1 cellular context compared by ENCODE assay signal in the genomic region with DNA sequence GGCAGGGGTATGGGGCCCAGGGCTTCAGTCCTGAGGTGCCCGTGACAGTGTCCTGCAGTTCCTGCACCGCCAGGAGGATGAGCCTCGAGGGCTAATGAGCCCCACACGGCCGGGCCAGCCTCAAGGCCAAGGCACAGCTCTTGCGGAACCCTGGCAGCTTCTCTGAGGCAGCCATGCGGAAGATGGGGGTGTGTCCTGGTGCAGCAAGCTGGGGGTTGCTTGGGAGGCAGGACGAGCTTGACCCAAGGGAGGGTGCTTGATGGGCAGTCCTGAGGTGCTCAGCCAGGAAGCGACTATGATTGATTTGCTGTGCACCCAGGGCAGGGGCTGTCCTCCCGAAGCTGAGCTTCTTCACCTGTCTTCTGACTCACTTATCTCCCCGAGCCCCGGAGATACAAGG.
TF ChIP-seq lines count a peak whose summit lies in the region.

No MANE protein-coding gene starts in this region.

TF ChIP-seq in GM12878, 131 proteins besides CTCF, POLR2A, EP300 and RAD21 (continued from another document):
- TF ChIP-seq, protein P1, sequence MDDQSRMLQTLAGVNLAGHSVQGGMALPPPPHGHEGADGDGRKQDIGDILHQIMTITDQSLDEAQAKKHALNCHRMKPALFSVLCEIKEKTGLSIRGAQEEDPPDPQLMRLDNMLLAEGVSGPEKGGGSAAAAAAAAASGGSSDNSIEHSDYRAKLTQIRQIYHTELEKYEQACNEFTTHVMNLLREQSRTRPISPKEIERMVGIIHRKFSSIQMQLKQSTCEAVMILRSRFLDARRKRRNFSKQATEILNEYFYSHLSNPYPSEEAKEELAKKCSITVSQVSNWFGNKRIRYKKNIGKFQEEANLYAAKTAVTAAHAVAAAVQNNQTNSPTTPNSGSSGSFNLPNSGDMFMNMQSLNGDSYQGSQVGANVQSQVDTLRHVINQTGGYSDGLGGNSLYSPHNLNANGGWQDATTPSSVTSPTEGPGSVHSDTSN (IDR thresholded peaks at IDR 0.05; ENCODE audit: insufficient replicate concordance, low read depth, low read length), result no peak
- TF ChIP-seq ATF7 (IDR thresholded peaks at IDR 0.05; ENCODE audit: low read depth) (no peak), NRF1 (conservative IDR thresholded peaks at IDR 0.05; ENCODE audit: low read depth, low read length) (no peak), RELA (IDR thresholded peaks at IDR 0.05; ENCODE audit: borderline replicate concordance, partially characterized antibody) (no peak), NBN (IDR thresholded peaks at IDR 0.05) (no peak), CBX5 (IDR thresholded peaks at IDR 0.05; ENCODE audit: low read depth) (no peak), CBX3 (IDR thresholded peaks at IDR 0.05; ENCODE audit: borderline replicate concordance, low read depth) (no peak), KLF5 (IDR thresholded peaks at IDR 0.05; ENCODE audit: partially characterized antibody) (no peak), BMI1 (IDR thresholded peaks at IDR 0.05; ENCODE audit: borderline replicate concordance) (no peak), SREBF2 (IDR thresholded peaks at IDR 0.05; ENCODE audit: low read length) (no peak), POU2F2 (IDR thresholded peaks at IDR 0.05; ENCODE audit: borderline replicate concordance, low read depth, low read length) (no peak), ZNF384 (IDR thresholded peaks at IDR 0.05; ENCODE audit: borderline replicate concordance, low read depth, low read length) (no peak), FOXK2 (IDR thresholded peaks at IDR 0.05) (no peak), IKZF2 (IDR thresholded peaks at IDR 0.05) (no peak)
- TF ChIP-seq, protein P2, sequence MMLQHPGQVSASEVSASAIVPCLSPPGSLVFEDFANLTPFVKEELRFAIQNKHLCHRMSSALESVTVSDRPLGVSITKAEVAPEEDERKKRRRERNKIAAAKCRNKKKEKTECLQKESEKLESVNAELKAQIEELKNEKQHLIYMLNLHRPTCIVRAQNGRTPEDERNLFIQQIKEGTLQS (IDR thresholded peaks at IDR 0.05; ENCODE audit: borderline replicate concordance, extremely low read depth, low read depth, low read length), result no peak
- TF ChIP-seq, protein P3, sequence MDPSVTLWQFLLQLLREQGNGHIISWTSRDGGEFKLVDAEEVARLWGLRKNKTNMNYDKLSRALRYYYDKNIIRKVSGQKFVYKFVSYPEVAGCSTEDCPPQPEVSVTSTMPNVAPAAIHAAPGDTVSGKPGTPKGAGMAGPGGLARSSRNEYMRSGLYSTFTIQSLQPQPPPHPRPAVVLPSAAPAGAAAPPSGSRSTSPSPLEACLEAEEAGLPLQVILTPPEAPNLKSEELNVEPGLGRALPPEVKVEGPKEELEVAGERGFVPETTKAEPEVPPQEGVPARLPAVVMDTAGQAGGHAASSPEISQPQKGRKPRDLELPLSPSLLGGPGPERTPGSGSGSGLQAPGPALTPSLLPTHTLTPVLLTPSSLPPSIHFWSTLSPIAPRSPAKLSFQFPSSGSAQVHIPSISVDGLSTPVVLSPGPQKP (IDR thresholded peaks at IDR 0.05; ENCODE audit: low read depth, low read length), result no peak
- TF ChIP-seq, protein P4, sequence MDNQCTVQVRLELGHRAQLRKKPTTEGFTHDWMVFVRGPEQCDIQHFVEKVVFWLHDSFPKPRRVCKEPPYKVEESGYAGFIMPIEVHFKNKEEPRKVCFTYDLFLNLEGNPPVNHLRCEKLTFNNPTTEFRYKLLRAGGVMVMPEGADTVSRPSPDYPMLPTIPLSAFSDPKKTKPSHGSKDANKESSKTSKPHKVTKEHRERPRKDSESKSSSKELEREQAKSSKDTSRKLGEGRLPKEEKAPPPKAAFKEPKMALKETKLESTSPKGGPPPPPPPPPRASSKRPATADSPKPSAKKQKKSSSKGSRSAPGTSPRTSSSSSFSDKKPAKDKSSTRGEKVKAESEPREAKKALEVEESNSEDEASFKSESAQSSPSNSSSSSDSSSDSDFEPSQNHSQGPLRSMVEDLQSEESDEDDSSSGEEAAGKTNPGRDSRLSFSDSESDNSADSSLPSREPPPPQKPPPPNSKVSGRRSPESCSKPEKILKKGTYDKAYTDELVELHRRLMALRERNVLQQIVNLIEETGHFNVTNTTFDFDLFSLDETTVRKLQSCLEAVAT (IDR thresholded peaks at IDR 0.05), result no peak
- TF ChIP-seq, protein P5, sequence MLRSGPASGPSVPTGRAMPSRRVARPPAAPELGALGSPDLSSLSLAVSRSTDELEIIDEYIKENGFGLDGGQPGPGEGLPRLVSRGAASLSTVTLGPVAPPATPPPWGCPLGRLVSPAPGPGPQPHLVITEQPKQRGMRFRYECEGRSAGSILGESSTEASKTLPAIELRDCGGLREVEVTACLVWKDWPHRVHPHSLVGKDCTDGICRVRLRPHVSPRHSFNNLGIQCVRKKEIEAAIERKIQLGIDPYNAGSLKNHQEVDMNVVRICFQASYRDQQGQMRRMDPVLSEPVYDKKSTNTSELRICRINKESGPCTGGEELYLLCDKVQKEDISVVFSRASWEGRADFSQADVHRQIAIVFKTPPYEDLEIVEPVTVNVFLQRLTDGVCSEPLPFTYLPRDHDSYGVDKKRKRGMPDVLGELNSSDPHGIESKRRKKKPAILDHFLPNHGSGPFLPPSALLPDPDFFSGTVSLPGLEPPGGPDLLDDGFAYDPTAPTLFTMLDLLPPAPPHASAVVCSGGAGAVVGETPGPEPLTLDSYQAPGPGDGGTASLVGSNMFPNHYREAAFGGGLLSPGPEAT (IDR thresholded peaks at IDR 0.05; ENCODE audit: low read depth), result no peak
